1 cellular context compared by ENCODE assay signal in genomic region chr1:230957580-230957989, GRCh38.
A peak's percentile ranks its signal among the peaks of the same experiment; 100 is the strongest.
TF ChIP-seq lines count a peak whose summit lies in the region.

No MANE protein-coding gene starts in this region.

TF ChIP-seq in GM12878, 131 proteins besides CTCF, POLR2A, EP300 and RAD21 (continues in another document):
- no peak for TF ChIP-seq CBX5 (IDR thresholded peaks at IDR 0.05; ENCODE audit: low read depth)
- TF ChIP-seq TARDBP (IDR thresholded peaks at IDR 0.05; ENCODE audit: borderline replicate concordance): no peak
- TF ChIP-seq, protein P1, sequence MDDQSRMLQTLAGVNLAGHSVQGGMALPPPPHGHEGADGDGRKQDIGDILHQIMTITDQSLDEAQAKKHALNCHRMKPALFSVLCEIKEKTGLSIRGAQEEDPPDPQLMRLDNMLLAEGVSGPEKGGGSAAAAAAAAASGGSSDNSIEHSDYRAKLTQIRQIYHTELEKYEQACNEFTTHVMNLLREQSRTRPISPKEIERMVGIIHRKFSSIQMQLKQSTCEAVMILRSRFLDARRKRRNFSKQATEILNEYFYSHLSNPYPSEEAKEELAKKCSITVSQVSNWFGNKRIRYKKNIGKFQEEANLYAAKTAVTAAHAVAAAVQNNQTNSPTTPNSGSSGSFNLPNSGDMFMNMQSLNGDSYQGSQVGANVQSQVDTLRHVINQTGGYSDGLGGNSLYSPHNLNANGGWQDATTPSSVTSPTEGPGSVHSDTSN (IDR thresholded peaks at IDR 0.05; ENCODE audit: insufficient replicate concordance, low read depth, low read length): no peak
- 0 out of 2 replicates have a peak, but pooled peaks have one; percentile 10 for TF ChIP-seq IKZF1 (conservative IDR thresholded peaks at IDR 0.05)
- TF ChIP-seq GABPA (IDR thresholded peaks at IDR 0.05; ENCODE audit: low read depth): no peak
- no peak for TF ChIP-seq RB1 (IDR thresholded peaks at IDR 0.05; ENCODE audit: borderline replicate concordance)
- TF ChIP-seq CREB1 (IDR thresholded peaks at IDR 0.05; ENCODE audit: low read depth): 0 out of 2 replicates have a peak, but pooled peaks have one; percentile 19
- TF ChIP-seq CEBPB (IDR thresholded peaks at IDR 0.05; ENCODE audit: borderline replicate concordance in 1 of 2, low read depth in 2 of 2, low read length in 2 of 2): peak in 1 of 2 experiments; percentile 46; a peak in 1 of 4 replicates
- TF ChIP-seq, protein P2, sequence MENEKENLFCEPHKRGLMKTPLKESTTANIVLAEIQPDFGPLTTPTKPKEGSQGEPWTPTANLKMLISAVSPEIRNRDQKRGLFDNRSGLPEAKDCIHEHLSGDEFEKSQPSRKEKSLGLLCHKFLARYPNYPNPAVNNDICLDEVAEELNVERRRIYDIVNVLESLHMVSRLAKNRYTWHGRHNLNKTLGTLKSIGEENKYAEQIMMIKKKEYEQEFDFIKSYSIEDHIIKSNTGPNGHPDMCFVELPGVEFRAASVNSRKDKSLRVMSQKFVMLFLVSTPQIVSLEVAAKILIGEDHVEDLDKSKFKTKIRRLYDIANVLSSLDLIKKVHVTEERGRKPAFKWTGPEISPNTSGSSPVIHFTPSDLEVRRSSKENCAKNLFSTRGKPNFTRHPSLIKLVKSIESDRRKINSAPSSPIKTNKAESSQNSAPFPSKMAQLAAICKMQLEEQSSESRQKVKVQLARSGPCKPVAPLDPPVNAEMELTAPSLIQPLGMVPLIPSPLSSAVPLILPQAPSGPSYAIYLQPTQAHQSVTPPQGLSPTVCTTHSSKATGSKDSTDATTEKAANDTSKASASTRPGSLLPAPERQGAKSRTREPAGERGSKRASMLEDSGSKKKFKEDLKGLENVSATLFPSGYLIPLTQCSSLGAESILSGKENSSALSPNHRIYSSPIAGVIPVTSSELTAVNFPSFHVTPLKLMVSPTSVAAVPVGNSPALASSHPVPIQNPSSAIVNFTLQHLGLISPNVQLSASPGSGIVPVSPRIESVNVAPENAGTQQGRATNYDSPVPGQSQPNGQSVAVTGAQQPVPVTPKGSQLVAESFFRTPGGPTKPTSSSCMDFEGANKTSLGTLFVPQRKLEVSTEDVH (IDR thresholded peaks at IDR 0.05; ENCODE audit: low read depth, partially characterized antibody): no peak
- no peak for TF ChIP-seq STAT3 (IDR thresholded peaks at IDR 0.05; ENCODE audit: low read depth, low read length)
- no peak for TF ChIP-seq SMAD1 (IDR thresholded peaks at IDR 0.05; ENCODE audit: low read depth, partially characterized antibody)
- TF ChIP-seq, protein P3, sequence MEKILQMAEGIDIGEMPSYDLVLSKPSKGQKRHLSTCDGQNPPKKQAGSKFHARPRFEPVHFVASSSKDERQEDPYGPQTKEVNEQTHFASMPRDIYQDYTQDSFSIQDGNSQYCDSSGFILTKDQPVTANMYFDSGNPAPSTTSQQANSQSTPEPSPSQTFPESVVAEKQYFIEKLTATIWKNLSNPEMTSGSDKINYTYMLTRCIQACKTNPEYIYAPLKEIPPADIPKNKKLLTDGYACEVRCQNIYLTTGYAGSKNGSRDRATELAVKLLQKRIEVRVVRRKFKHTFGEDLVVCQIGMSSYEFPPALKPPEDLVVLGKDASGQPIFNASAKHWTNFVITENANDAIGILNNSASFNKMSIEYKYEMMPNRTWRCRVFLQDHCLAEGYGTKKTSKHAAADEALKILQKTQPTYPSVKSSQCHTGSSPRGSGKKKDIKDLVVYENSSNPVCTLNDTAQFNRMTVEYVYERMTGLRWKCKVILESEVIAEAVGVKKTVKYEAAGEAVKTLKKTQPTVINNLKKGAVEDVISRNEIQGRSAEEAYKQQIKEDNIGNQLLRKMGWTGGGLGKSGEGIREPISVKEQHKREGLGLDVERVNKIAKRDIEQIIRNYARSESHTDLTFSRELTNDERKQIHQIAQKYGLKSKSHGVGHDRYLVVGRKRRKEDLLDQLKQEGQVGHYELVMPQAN (conservative IDR thresholded peaks at IDR 0.05): no peak
- TF ChIP-seq, protein P4, sequence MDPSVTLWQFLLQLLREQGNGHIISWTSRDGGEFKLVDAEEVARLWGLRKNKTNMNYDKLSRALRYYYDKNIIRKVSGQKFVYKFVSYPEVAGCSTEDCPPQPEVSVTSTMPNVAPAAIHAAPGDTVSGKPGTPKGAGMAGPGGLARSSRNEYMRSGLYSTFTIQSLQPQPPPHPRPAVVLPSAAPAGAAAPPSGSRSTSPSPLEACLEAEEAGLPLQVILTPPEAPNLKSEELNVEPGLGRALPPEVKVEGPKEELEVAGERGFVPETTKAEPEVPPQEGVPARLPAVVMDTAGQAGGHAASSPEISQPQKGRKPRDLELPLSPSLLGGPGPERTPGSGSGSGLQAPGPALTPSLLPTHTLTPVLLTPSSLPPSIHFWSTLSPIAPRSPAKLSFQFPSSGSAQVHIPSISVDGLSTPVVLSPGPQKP (IDR thresholded peaks at IDR 0.05; ENCODE audit: low read depth, low read length): no peak
- TF ChIP-seq SIN3A (IDR thresholded peaks at IDR 0.05; ENCODE audit: low read depth, low read length): no peak
- TF ChIP-seq ETV6 (conservative IDR thresholded peaks at IDR 0.05 in 1 of 2, IDR thresholded peaks at IDR 0.05 in 1 of 2; ENCODE audit: borderline replicate concordance in 1 of 2, low read depth in 1 of 2): no peak
- TF ChIP-seq MTA3 (IDR thresholded peaks at IDR 0.05; ENCODE audit: borderline replicate concordance, low read length): no peak; the same call in 1 of the 2 replicates
- no peak for TF ChIP-seq POLR2AphosphoS2 (IDR thresholded peaks at IDR 0.05; ENCODE audit: low read depth, low read length)
- TF ChIP-seq TCF12 (IDR thresholded peaks at IDR 0.05; ENCODE audit: low read depth, low read length): no peak
- TF ChIP-seq RAD51 (IDR thresholded peaks at IDR 0.05): no peak
- TF ChIP-seq, protein P5, sequence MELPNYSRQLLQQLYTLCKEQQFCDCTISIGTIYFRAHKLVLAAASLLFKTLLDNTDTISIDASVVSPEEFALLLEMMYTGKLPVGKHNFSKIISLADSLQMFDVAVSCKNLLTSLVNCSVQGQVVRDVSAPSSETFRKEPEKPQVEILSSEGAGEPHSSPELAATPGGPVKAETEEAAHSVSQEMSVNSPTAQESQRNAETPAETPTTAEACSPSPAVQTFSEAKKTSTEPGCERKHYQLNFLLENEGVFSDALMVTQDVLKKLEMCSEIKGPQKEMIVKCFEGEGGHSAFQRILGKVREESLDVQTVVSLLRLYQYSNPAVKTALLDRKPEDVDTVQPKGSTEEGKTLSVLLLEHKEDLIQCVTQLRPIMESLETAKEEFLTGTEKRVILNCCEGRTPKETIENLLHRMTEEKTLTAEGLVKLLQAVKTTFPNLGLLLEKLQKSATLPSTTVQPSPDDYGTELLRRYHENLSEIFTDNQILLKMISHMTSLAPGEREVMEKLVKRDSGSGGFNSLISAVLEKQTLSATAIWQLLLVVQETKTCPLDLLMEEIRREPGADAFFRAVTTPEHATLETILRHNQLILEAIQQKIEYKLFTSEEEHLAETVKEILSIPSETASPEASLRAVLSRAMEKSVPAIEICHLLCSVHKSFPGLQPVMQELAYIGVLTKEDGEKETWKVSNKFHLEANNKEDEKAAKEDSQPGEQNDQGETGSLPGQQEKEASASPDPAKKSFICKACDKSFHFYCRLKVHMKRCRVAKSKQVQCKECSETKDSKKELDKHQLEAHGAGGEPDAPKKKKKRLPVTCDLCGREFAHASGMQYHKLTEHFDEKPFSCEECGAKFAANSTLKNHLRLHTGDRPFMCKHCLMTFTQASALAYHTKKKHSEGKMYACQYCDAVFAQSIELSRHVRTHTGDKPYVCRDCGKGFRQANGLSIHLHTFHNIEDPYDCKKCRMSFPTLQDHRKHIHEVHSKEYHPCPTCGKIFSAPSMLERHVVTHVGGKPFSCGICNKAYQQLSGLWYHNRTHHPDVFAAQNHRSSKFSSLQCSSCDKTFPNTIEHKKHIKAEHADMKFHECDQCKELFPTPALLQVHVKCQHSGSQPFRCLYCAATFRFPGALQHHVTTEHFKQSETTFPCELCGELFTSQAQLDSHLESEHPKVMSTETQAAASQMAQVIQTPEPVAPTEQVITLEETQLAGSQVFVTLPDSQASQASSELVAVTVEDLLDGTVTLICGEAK (IDR thresholded peaks at IDR 0.05; ENCODE audit: borderline replicate concordance): no peak
- no peak for TF ChIP-seq TCF7 (IDR thresholded peaks at IDR 0.05; ENCODE audit: borderline replicate concordance)
- TF ChIP-seq ATF2 (IDR thresholded peaks at IDR 0.05; ENCODE audit: low read length): peak; percentile 64
- TF ChIP-seq MTA2 (IDR thresholded peaks at IDR 0.05; ENCODE audit: low read depth): peak; percentile 60; the same call in 1 of the 2 replicates
- no peak for TF ChIP-seq BCLAF1 (IDR thresholded peaks at IDR 0.05)
- TF ChIP-seq, protein P6, sequence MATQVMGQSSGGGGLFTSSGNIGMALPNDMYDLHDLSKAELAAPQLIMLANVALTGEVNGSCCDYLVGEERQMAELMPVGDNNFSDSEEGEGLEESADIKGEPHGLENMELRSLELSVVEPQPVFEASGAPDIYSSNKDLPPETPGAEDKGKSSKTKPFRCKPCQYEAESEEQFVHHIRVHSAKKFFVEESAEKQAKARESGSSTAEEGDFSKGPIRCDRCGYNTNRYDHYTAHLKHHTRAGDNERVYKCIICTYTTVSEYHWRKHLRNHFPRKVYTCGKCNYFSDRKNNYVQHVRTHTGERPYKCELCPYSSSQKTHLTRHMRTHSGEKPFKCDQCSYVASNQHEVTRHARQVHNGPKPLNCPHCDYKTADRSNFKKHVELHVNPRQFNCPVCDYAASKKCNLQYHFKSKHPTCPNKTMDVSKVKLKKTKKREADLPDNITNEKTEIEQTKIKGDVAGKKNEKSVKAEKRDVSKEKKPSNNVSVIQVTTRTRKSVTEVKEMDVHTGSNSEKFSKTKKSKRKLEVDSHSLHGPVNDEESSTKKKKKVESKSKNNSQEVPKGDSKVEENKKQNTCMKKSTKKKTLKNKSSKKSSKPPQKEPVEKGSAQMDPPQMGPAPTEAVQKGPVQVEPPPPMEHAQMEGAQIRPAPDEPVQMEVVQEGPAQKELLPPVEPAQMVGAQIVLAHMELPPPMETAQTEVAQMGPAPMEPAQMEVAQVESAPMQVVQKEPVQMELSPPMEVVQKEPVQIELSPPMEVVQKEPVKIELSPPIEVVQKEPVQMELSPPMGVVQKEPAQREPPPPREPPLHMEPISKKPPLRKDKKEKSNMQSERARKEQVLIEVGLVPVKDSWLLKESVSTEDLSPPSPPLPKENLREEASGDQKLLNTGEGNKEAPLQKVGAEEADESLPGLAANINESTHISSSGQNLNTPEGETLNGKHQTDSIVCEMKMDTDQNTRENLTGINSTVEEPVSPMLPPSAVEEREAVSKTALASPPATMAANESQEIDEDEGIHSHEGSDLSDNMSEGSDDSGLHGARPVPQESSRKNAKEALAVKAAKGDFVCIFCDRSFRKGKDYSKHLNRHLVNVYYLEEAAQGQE (IDR thresholded peaks at IDR 0.05; ENCODE audit: low read depth, low read length): no peak
- TF ChIP-seq IRF5 (IDR thresholded peaks at IDR 0.05; ENCODE audit: borderline replicate concordance): no peak
- TF ChIP-seq, protein P7, sequence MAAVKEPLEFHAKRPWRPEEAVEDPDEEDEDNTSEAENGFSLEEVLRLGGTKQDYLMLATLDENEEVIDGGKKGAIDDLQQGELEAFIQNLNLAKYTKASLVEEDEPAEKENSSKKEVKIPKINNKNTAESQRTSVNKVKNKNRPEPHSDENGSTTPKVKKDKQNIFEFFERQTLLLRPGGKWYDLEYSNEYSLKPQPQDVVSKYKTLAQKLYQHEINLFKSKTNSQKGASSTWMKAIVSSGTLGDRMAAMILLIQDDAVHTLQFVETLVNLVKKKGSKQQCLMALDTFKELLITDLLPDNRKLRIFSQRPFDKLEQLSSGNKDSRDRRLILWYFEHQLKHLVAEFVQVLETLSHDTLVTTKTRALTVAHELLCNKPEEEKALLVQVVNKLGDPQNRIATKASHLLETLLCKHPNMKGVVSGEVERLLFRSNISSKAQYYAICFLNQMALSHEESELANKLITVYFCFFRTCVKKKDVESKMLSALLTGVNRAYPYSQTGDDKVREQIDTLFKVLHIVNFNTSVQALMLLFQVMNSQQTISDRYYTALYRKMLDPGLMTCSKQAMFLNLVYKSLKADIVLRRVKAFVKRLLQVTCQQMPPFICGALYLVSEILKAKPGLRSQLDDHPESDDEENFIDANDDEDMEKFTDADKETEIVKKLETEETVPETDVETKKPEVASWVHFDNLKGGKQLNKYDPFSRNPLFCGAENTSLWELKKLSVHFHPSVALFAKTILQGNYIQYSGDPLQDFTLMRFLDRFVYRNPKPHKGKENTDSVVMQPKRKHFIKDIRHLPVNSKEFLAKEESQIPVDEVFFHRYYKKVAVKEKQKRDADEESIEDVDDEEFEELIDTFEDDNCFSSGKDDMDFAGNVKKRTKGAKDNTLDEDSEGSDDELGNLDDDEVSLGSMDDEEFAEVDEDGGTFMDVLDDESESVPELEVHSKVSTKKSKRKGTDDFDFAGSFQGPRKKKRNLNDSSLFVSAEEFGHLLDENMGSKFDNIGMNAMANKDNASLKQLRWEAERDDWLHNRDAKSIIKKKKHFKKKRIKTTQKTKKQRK (IDR thresholded peaks at IDR 0.05; ENCODE audit: low read depth, low read length): no peak
- no peak for TF ChIP-seq SUZ12 (IDR thresholded peaks at IDR 0.05; ENCODE audit: unreplicated experiment)
